ENCODE assay signal across 26 cellular contexts in the genomic region with DNA sequence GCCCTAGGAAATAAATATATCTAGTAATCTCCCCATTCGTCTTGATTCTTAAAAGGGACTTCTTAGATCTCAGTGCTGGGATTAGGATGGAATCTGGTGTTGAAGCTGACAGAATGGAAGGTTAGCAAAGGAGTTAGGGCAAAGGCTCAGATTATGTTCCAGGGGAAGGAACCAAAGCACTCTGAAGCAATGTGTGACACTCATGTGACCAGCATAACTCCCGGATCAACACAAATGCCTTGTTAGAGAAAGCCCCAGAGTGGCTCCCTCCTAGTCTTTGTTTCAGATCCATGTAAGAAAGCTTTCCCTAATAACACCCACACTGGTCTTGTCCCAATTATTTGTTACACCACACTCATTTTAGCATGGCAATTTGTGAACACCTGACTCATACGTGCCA.
"Had no signal": no experiment of that assay in that cellular context is flagged by ENCODE, and none has a peak within 500 bp of the region (broad histone marks: within the 10 kb centered on the region; RNA-seq: fewer than 3 reads in every experiment).

No MANE protein-coding gene starts in this region.

- H3K27me3 ChIP-seq: esophagus muscularis mucosa, foreskin keratinocyte, neutrophil, pancreas, right atrium auricular region, sigmoid colon, tibial nerve, upper lobe of left lung, uterus had no signal

- H3K36me3 ChIP-seq: uterus had no signal

- H3K9me3 Mint-ChIP-seq: immature natural killer cell; natural killer cell treated with Interleukin-12 subunit alpha and Interleukin-12 subunit beta and Interleukin-15 and Interleukin-18, amount 100 ng/mL, for 72 hours; stimulated activated effector memory CD8-positive, alpha-beta T cell treated with anti-CD3 and anti-CD28 coated beads, Interleukin-12 subunit alpha, Interleukin-12 subunit beta, amount 100 ng/mL, for 72 hours had no signal

- H3K9me3 ChIP-seq: mucosa of descending colon, neutrophil, pancreas, sigmoid colon, uterus had no signal

- ATAC-seq: foreskin keratinocyte; left colon; mucosa of descending colon; natural killer cell treated with Interleukin-12 subunit alpha and Interleukin-12 subunit beta and Interleukin-15 and Interleukin-18, amount 100 ng/mL, for 72 hours; pancreas; stimulated activated effector memory CD8-positive, alpha-beta T cell treated with anti-CD3 and anti-CD28 coated beads, Interleukin-12 subunit alpha, Interleukin-12 subunit beta, amount 100 ng/mL, for 72 hours; stimulated activated naive CD8-positive, alpha-beta T cell treated with anti-CD3 and anti-CD28 coated beads, Interleukin-15, Interleukin-2, amounts not matched to agents 100 U/mL and 50 U/mL, for 24 hours had no signal

- H3K36me3 Mint-ChIP-seq: natural killer cell treated with Interleukin-12 subunit alpha and Interleukin-12 subunit beta and Interleukin-15 and Interleukin-18, amount 100 ng/mL, for 72 hours had no signal

- H3K27ac Mint-ChIP-seq: immature natural killer cell; memory B cell; natural killer cell treated with Interleukin-12 subunit alpha and Interleukin-12 subunit beta and Interleukin-15 and Interleukin-18, amount 100 ng/mL, for 72 hours; stimulated activated effector memory CD8-positive, alpha-beta T cell treated with anti-CD3 and anti-CD28 coated beads, Interleukin-12 subunit alpha, Interleukin-12 subunit beta, amount 100 ng/mL, for 72 hours had no signal

- H3K4me3 ChIP-seq: esophagus muscularis mucosa, lung, mucosa of descending colon, pancreas, right atrium auricular region, sigmoid colon, thoracic aorta, tibial nerve, upper lobe of left lung, uterus had no signal

- H3K27ac ChIP-seq: esophagus muscularis mucosa, foreskin keratinocyte, neutrophil, pancreas, right atrium auricular region, sigmoid colon, thoracic aorta, tibial nerve, upper lobe of left lung, uterus had no signal

- H3K27me3 Mint-ChIP-seq: memory B cell; naive B cell; natural killer cell treated with Interleukin-12 subunit alpha and Interleukin-12 subunit beta and Interleukin-15 and Interleukin-18, amount 100 ng/mL, for 72 hours had no signal

- H3K4me3 Mint-ChIP-seq: immature natural killer cell; memory B cell; naive B cell; natural killer cell treated with Interleukin-12 subunit alpha and Interleukin-12 subunit beta and Interleukin-15 and Interleukin-18, amount 100 ng/mL, for 72 hours; neural crest cell; stimulated activated effector memory CD8-positive, alpha-beta T cell treated with anti-CD3 and anti-CD28 coated beads, Interleukin-12 subunit alpha, Interleukin-12 subunit beta, amount 100 ng/mL, for 72 hours had no signal

- DNase-seq: effector memory CD4-positive, alpha-beta T cell; foreskin keratinocyte; hypothalamus; immature natural killer cell; islet precursor cell; kidney glomerular epithelial cell; left colon; mucosa of descending colon; naive B cell; pancreas; sigmoid colon; stimulated activated CD4-positive, alpha-beta T cell treated with anti-CD3 and anti-CD28 coated beads, Interleukin-2, amount 100 ng/mL, for 24 hours; stimulated activated CD4-positive, alpha-beta T cell treated with anti-CD3 and anti-CD28 coated beads, Interleukin-4, amount 100 ng/mL, for 24 hours; stimulated activated naive CD8-positive, alpha-beta T cell treated with anti-CD3 and anti-CD28 coated beads, Interleukin-15, Interleukin-2, amounts not matched to agents 100 U/mL and 50 U/mL, for 24 hours; upper lobe of left lung; uterus had no signal

- H3K4me1 Mint-ChIP-seq: immature natural killer cell, memory B cell, naive B cell had no signal

- H3K4me1 ChIP-seq: sigmoid colon, tibial nerve, uterus had no signal
